ENCODE assay signal across 1 cellular context in the genomic region with DNA sequence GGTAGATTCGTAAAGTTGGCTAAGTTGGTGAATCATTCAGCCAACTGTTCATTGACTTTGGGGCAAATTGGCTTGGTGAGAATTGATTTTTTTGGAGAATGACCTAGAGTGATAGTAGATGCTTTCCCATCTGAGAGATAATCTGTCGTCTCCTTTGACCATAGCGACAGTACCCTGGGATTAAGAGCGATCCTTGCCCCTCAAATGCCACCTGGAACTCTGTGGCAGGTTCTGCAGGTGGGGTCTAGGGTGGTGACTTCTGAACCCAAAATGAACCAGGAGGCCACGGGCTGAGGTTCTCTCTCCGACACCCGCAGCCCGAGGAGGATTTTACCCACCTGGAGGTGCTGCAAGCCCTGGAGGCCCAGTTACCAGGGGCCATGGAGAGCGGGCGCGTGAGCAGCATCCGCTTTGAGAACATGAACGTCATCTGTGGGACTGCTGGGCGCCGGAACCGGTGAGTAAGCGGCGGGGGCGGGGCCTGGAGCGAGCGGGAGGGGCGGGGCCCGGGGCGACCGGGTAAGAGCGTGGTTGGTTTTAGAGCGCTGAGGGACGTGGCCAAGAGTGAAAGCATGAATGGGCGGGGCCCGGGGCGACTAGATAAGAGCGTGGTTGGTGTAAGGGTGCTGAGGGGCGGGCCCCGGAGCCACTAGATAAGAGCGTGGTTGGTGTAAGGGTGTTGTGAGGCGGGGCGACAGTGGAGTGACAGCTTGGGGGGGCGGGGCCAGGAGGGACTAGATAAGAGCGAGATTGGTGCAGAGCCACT.
TF ChIP-seq lines count a peak whose summit lies in the region.

No MANE protein-coding gene starts in this region.

TF ChIP-seq in K562, 482 proteins besides CTCF, POLR2A, EP300 and RAD21 (continued from another document and continues in another):
- TF ChIP-seq, protein P1, sequence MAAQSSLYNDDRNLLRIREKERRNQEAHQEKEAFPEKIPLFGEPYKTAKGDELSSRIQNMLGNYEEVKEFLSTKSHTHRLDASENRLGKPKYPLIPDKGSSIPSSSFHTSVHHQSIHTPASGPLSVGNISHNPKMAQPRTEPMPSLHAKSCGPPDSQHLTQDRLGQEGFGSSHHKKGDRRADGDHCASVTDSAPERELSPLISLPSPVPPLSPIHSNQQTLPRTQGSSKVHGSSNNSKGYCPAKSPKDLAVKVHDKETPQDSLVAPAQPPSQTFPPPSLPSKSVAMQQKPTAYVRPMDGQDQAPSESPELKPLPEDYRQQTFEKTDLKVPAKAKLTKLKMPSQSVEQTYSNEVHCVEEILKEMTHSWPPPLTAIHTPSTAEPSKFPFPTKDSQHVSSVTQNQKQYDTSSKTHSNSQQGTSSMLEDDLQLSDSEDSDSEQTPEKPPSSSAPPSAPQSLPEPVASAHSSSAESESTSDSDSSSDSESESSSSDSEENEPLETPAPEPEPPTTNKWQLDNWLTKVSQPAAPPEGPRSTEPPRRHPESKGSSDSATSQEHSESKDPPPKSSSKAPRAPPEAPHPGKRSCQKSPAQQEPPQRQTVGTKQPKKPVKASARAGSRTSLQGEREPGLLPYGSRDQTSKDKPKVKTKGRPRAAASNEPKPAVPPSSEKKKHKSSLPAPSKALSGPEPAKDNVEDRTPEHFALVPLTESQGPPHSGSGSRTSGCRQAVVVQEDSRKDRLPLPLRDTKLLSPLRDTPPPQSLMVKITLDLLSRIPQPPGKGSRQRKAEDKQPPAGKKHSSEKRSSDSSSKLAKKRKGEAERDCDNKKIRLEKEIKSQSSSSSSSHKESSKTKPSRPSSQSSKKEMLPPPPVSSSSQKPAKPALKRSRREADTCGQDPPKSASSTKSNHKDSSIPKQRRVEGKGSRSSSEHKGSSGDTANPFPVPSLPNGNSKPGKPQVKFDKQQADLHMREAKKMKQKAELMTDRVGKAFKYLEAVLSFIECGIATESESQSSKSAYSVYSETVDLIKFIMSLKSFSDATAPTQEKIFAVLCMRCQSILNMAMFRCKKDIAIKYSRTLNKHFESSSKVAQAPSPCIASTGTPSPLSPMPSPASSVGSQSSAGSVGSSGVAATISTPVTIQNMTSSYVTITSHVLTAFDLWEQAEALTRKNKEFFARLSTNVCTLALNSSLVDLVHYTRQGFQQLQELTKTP (IDR thresholded peaks at IDR 0.05; ENCODE audit: low read depth in 1 of 2, partially characterized antibody in 2 of 2): peak in 1 of 2 experiments; percentile 11
- TF ChIP-seq, protein P2, sequence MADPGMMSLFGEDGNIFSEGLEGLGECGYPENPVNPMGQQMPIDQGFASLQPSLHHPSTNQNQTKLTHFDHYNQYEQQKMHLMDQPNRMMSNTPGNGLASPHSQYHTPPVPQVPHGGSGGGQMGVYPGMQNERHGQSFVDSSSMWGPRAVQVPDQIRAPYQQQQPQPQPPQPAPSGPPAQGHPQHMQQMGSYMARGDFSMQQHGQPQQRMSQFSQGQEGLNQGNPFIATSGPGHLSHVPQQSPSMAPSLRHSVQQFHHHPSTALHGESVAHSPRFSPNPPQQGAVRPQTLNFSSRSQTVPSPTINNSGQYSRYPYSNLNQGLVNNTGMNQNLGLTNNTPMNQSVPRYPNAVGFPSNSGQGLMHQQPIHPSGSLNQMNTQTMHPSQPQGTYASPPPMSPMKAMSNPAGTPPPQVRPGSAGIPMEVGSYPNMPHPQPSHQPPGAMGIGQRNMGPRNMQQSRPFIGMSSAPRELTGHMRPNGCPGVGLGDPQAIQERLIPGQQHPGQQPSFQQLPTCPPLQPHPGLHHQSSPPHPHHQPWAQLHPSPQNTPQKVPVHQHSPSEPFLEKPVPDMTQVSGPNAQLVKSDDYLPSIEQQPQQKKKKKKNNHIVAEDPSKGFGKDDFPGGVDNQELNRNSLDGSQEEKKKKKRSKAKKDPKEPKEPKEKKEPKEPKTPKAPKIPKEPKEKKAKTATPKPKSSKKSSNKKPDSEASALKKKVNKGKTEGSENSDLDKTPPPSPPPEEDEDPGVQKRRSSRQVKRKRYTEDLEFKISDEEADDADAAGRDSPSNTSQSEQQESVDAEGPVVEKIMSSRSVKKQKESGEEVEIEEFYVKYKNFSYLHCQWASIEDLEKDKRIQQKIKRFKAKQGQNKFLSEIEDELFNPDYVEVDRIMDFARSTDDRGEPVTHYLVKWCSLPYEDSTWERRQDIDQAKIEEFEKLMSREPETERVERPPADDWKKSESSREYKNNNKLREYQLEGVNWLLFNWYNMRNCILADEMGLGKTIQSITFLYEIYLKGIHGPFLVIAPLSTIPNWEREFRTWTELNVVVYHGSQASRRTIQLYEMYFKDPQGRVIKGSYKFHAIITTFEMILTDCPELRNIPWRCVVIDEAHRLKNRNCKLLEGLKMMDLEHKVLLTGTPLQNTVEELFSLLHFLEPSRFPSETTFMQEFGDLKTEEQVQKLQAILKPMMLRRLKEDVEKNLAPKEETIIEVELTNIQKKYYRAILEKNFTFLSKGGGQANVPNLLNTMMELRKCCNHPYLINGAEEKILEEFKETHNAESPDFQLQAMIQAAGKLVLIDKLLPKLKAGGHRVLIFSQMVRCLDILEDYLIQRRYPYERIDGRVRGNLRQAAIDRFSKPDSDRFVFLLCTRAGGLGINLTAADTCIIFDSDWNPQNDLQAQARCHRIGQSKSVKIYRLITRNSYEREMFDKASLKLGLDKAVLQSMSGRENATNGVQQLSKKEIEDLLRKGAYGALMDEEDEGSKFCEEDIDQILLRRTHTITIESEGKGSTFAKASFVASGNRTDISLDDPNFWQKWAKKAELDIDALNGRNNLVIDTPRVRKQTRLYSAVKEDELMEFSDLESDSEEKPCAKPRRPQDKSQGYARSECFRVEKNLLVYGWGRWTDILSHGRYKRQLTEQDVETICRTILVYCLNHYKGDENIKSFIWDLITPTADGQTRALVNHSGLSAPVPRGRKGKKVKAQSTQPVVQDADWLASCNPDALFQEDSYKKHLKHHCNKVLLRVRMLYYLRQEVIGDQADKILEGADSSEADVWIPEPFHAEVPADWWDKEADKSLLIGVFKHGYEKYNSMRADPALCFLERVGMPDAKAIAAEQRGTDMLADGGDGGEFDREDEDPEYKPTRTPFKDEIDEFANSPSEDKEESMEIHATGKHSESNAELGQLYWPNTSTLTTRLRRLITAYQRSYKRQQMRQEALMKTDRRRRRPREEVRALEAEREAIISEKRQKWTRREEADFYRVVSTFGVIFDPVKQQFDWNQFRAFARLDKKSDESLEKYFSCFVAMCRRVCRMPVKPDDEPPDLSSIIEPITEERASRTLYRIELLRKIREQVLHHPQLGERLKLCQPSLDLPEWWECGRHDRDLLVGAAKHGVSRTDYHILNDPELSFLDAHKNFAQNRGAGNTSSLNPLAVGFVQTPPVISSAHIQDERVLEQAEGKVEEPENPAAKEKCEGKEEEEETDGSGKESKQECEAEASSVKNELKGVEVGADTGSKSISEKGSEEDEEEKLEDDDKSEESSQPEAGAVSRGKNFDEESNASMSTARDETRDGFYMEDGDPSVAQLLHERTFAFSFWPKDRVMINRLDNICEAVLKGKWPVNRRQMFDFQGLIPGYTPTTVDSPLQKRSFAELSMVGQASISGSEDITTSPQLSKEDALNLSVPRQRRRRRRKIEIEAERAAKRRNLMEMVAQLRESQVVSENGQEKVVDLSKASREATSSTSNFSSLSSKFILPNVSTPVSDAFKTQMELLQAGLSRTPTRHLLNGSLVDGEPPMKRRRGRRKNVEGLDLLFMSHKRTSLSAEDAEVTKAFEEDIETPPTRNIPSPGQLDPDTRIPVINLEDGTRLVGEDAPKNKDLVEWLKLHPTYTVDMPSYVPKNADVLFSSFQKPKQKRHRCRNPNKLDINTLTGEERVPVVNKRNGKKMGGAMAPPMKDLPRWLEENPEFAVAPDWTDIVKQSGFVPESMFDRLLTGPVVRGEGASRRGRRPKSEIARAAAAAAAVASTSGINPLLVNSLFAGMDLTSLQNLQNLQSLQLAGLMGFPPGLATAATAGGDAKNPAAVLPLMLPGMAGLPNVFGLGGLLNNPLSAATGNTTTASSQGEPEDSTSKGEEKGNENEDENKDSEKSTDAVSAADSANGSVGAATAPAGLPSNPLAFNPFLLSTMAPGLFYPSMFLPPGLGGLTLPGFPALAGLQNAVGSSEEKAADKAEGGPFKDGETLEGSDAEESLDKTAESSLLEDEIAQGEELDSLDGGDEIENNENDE (IDR thresholded peaks at IDR 0.05; ENCODE audit: low read depth, low read length): no peak
- TF ChIP-seq, protein P3, sequence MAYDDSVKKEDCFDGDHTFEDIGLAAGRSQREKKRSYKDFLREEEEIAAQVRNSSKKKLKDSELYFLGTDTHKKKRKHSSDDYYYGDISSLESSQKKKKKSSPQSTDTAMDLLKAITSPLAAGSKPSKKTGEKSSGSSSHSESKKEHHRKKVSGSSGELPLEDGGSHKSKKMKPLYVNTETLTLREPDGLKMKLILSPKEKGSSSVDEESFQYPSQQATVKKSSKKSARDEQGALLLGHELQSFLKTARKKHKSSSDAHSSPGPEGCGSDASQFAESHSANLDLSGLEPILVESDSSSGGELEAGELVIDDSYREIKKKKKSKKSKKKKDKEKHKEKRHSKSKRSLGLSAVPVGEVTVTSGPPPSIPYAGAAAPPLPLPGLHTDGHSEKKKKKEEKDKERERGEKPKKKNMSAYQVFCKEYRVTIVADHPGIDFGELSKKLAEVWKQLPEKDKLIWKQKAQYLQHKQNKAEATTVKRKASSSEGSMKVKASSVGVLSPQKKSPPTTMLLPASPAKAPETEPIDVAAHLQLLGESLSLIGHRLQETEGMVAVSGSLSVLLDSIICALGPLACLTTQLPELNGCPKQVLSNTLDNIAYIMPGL (CRISPR knock-in tag; IDR thresholded peaks at IDR 0.05): no peak
- TF ChIP-seq CHD2 (IDR thresholded peaks at IDR 0.05; ENCODE audit: low read depth, low read length) (no peak), MYNN (IDR thresholded peaks at IDR 0.05) (0 out of 2 replicates have a peak, but pooled peaks have one; percentile 9), MYNN (CRISPR knock-in tag; IDR thresholded peaks at IDR 0.05) (no peak), ZC3H8 (IDR thresholded peaks at IDR 0.05) (no peak), YBX1 (IDR thresholded peaks at IDR 0.05) (no peak), MTA2 (IDR thresholded peaks at IDR 0.05; ENCODE audit: low read depth) (no peak), NUFIP1 (IDR thresholded peaks at IDR 0.05; ENCODE audit: partially characterized antibody) (no peak), TEAD1 (CRISPR knock-in tag; IDR thresholded peaks at IDR 0.05) (no peak), ZNF3 (CRISPR knock-in tag; IDR thresholded peaks at IDR 0.05) (no peak), KDM4B (IDR thresholded peaks at IDR 0.05; ENCODE audit: borderline replicate concordance in 2 of 2, low read depth in 1 of 2) (no peak), NEUROD1 (IDR thresholded peaks at IDR 0.05; ENCODE audit: borderline replicate concordance, low read depth, low read length, partially characterized antibody) (peak; percentile 64), ZNF133 (CRISPR knock-in tag; IDR thresholded peaks at IDR 0.05) (no peak), ZNF239 (CRISPR knock-in tag; IDR thresholded peaks at IDR 0.05) (no peak), DPF2 (IDR thresholded peaks at IDR 0.05) (peak; percentile 32; the same call in 1 of the 2 replicates), GATAD2B (IDR thresholded peaks at IDR 0.05; ENCODE audit: borderline replicate concordance) (no peak), OTX1 (CRISPR knock-in tag; IDR thresholded peaks at IDR 0.05) (no peak), EGR1 (conservative IDR thresholded peaks at IDR 0.05) (no peak)
- TF ChIP-seq, protein P4, sequence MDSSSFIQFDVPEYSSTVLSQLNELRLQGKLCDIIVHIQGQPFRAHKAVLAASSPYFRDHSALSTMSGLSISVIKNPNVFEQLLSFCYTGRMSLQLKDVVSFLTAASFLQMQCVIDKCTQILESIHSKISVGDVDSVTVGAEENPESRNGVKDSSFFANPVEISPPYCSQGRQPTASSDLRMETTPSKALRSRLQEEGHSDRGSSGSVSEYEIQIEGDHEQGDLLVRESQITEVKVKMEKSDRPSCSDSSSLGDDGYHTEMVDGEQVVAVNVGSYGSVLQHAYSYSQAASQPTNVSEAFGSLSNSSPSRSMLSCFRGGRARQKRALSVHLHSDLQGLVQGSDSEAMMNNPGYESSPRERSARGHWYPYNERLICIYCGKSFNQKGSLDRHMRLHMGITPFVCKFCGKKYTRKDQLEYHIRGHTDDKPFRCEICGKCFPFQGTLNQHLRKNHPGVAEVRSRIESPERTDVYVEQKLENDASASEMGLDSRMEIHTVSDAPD (CRISPR knock-in tag; IDR thresholded peaks at IDR 0.05): no peak
- TF ChIP-seq, protein P5, sequence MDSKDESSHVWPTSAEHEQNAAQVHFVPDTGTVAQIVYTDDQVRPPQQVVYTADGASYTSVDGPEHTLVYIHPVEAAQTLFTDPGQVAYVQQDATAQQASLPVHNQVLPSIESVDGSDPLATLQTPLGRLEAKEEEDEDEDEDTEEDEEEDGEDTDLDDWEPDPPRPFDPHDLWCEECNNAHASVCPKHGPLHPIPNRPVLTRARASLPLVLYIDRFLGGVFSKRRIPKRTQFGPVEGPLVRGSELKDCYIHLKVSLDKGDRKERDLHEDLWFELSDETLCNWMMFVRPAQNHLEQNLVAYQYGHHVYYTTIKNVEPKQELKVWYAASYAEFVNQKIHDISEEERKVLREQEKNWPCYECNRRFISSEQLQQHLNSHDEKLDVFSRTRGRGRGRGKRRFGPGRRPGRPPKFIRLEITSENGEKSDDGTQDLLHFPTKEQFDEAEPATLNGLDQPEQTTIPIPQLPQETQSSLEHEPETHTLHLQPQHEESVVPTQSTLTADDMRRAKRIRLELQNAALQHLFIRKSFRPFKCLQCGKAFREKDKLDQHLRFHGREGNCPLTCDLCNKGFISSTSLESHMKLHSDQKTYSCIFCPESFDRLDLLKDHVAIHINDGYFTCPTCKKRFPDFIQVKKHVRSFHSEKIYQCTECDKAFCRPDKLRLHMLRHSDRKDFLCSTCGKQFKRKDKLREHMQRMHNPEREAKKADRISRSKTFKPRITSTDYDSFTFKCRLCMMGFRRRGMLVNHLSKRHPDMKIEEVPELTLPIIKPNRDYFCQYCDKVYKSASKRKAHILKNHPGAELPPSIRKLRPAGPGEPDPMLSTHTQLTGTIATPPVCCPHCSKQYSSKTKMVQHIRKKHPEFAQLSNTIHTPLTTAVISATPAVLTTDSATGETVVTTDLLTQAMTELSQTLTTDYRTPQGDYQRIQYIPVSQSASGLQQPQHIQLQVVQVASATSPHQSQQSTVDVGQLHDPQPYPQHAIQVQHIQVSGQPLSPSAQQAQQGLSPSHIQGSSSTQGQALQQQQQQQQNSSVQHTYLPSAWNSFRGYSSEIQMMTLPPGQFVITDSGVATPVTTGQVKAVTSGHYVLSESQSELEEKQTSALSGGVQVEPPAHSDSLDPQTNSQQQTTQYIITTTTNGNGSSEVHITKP (IDR thresholded peaks at IDR 0.05; ENCODE audit: partially characterized antibody): no peak
